Comparison of ENCODE assay signal across 8 cellular contexts in the genomic region with DNA sequence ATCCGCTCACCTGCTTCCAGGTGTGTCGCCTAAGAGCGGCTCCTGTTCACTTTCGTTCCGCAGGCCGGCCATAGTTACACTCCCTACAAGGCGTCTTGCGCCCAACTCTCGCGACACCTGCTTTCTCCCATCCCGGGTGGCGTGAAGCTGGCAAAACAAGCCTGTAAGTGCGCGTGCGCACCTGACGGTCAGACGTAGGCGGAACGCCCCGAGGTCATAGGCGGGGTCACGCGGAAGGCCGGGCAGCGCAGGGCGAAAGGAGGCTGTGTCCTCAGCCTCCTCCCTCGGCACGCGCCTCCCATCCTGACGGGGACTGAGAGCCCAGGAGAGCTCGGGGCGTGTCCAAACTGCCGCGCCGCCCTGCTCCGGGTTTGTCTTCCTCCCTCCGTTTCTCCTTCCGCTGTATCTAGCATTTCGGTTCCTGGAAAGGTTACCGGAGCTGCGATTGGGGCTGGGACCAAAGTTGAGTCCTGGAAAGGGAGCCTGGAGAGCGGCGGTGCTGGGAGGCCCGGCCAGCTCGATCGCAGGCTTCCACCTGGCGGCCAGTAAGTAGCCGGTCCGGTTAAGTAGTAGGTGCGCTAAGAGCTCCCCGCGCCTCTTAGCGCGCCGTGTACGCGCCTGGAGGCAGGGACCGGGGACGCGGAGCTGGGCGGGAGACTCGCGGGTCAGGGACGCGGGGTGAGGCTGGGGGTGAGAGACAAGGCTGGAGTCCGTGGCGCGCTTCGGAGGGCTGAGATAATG. TPM values are rescaled to one million over a fixed set of nuclear protein-coding genes. Genes with fewer than 3 reads are reported as not detected.
A peak's percentile ranks its signal among the peaks of the same experiment; 100 is the strongest.
DNase-seq lines count a peak whose midpoint lies in the region; ATAC-seq and TF ChIP-seq lines count a peak whose summit lies in the region.

ABHD18 (plus strand) TSS at position 345 of the 741 bp plus-strand sequence. CDS start 17,550 bp downstream, outside the sequence.
MFSD8 (minus strand) TSS at position 112 of the 741 bp plus-strand sequence; CDS start at position 72, 40 bp downstream.

- H3K9me3 Mint-ChIP-seq in activated T-cell treated with anti-CD3 and anti-CD28 coated beads, Interleukin-2, amount 50 U/mL, for 24 hours: no peaks in the 10 kb centered on the region

- DNase-seq in DMS79 treated with DMSO at 0.1 percent for 48 hours (lab: John Stamatoyannopoulos, UW) (peak; percentile 81), KG1 (lab: John Stamatoyannopoulos, UW) (peak; percentile 97), epithelial cell of proximal tubule (ENCODE audit: low read depth) (peak; percentile 81)
- DNase-seq in activated T-cell treated with anti-CD3 and anti-CD28 coated beads, Interleukin-2, amount 50 U/mL, for 24 hours: peak; percentile 99
- DNase-seq in stimulated activated CD8-positive, alpha-beta memory T cell treated with anti-CD3 and anti-CD28 coated beads, Interleukin-4, amount 100 ng/mL, for 48 hours: peak; percentile 98

- no peaks in the 10 kb centered on the region for H3K27me3 Mint-ChIP-seq in activated T-cell treated with anti-CD3 and anti-CD28 coated beads, Interleukin-2, amount 50 U/mL, for 24 hours

- H3K27me3 ChIP-seq in mucosa of rectum (ENCODE audit: control insufficient read depth in 2 of 2, insufficient read depth in 2 of 2, low read length in 2 of 2): no peaks in the 10 kb centered on the region

- H3K9me3 ChIP-seq in mucosa of rectum (ENCODE audit: control insufficient read depth in 2 of 2, low read length in 2 of 2): no peaks in the 10 kb centered on the region

- ATAC-seq in GM21723 (IDR thresholded peaks at IDR 0.05; ENCODE audit: unreplicated experiment): peak; percentile 96

- peaks cover 6 to 8% of the 10 kb centered on the region in 2 donors for H3K4me1 ChIP-seq in mucosa of rectum (ENCODE audit: control insufficient read depth in 2 of 2, insufficient read depth in 2 of 2, low read length in 2 of 2)

- H3K4me3 Mint-ChIP-seq in activated T-cell treated with anti-CD3 and anti-CD28 coated beads, Interleukin-2, amount 50 U/mL, for 24 hours: peak within 1 kb of the TSS; percentile 97

- H3K27ac Mint-ChIP-seq in activated T-cell treated with anti-CD3 and anti-CD28 coated beads, Interleukin-2, amount 50 U/mL, for 24 hours: peak within 1 kb of the TSS; percentile 98

- H3K4me3 ChIP-seq in epithelial cell of proximal tubule (ENCODE audit: low read depth, low read length) (peak within 1 kb of the TSS; percentile 95), mucosa of rectum (ENCODE audit: low read length in 2 of 2) (peak within 1 kb of the TSS; percentile 88 to 97)

- H3K36me3 Mint-ChIP-seq in activated T-cell treated with anti-CD3 and anti-CD28 coated beads, Interleukin-2, amount 50 U/mL, for 24 hours (ENCODE audit: low read depth): peaks cover 45% of the 10 kb centered on the region

- H3K27ac ChIP-seq in mucosa of rectum (ENCODE audit: low read depth in 2 of 2, low read length in 2 of 2): peak within 1 kb of the TSS; percentile 99

- TF ChIP-seq CTCF in epithelial cell of proximal tubule (conservative IDR thresholded peaks at IDR 0.05; ENCODE audit: low read depth, low read length): peak; percentile 50

- H3K9ac ChIP-seq in mucosa of rectum (ENCODE audit: low read depth in 1 of 2, low read length in 2 of 2): peak within 1 kb of the TSS; percentile 97 to 100

- peaks cover 45% of the 10 kb centered on the region for H3K4me1 Mint-ChIP-seq in activated T-cell treated with anti-CD3 and anti-CD28 coated beads, Interleukin-2, amount 50 U/mL, for 24 hours (ENCODE audit: low read depth)

- H3K36me3 ChIP-seq in mucosa of rectum (ENCODE audit: control insufficient read depth in 2 of 2, insufficient read depth in 2 of 2, low read length in 2 of 2): peaks cover 0 to 4% of the 10 kb centered on the region in 2 donors

TF ChIP-seq in PFSK-1, 5 proteins besides CTCF, POLR2A, EP300 and RAD21:
- TF ChIP-seq SIN3A (IDR thresholded peaks at IDR 0.05; ENCODE audit: borderline replicate concordance, insufficient read depth, low read length) (0 out of 2 replicates have a peak, but pooled peaks have one; percentile 13), POLR2AphosphoS5 (IDR thresholded peaks at IDR 0.05; ENCODE audit: low read depth, low read length) (peak; percentile 82), TAF1 (IDR thresholded peaks at IDR 0.05; ENCODE audit: borderline replicate concordance, insufficient read depth, low read length) (peak; percentile 70; the same call in 1 of the 2 replicates), FOXP2 (optimal IDR thresholded peaks at IDR 0.05; ENCODE audit: borderline replicate concordance, extremely low read depth, extremely low read length, insufficient read depth) (peak; percentile 91)
- TF ChIP-seq, protein P1, sequence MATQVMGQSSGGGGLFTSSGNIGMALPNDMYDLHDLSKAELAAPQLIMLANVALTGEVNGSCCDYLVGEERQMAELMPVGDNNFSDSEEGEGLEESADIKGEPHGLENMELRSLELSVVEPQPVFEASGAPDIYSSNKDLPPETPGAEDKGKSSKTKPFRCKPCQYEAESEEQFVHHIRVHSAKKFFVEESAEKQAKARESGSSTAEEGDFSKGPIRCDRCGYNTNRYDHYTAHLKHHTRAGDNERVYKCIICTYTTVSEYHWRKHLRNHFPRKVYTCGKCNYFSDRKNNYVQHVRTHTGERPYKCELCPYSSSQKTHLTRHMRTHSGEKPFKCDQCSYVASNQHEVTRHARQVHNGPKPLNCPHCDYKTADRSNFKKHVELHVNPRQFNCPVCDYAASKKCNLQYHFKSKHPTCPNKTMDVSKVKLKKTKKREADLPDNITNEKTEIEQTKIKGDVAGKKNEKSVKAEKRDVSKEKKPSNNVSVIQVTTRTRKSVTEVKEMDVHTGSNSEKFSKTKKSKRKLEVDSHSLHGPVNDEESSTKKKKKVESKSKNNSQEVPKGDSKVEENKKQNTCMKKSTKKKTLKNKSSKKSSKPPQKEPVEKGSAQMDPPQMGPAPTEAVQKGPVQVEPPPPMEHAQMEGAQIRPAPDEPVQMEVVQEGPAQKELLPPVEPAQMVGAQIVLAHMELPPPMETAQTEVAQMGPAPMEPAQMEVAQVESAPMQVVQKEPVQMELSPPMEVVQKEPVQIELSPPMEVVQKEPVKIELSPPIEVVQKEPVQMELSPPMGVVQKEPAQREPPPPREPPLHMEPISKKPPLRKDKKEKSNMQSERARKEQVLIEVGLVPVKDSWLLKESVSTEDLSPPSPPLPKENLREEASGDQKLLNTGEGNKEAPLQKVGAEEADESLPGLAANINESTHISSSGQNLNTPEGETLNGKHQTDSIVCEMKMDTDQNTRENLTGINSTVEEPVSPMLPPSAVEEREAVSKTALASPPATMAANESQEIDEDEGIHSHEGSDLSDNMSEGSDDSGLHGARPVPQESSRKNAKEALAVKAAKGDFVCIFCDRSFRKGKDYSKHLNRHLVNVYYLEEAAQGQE (IDR thresholded peaks at IDR 0.05; ENCODE audit: insufficient read depth in 1 of 2, low read depth in 2 of 2, low read length in 2 of 2): 0 out of 4 replicates have a peak, but pooled peaks of 1 of the 2 experiments have one; percentile 27

RNA-seq across cellular contexts. Expression of gene ABHD18, which starts in this region (rescaled TPM):
- polyA plus RNA-seq in PFSK-1 (2012; ENCODE audit: insufficient read length, low read depth): 2.2 TPM
- 3.6 and 6.8 TPM in 2 replicates for total RNA-seq in epithelial cell of proximal tubule

RNA-seq across cellular contexts. Expression of gene MFSD8, which starts in this region (rescaled TPM):
- 4.0 TPM for polyA plus RNA-seq in PFSK-1 (2012; ENCODE audit: insufficient read length, low read depth)
- 10.3 and 12.2 TPM in 2 replicates for total RNA-seq in epithelial cell of proximal tubule

Comparison
In these comparisons a context has a peak if more than half of its experiments do, and no peak if none do; other contexts are left out.
1. Peak in every context shown above with its lines: DNase-seq, ATAC-seq, H3K4me3 ChIP-seq and H3K27ac ChIP-seq.